ENCODE assay signal across 11 cellular contexts in genomic region chr4:168478868-168479267, GRCh38. TPM values are rescaled to one million over a fixed set of nuclear protein-coding genes. Genes with fewer than 3 reads are reported as not detected.
A peak's percentile ranks its signal among the peaks of the same experiment; 100 is the strongest.
DNase-seq lines count a peak whose midpoint lies in the region; ATAC-seq and TF ChIP-seq lines count a peak whose summit lies in the region.
"Had no signal": no experiment of that assay in that cellular context is flagged by ENCODE, and none has a peak within 500 bp of the region (broad histone marks: within the 10 kb centered on the region; RNA-seq: fewer than 3 reads in every experiment).

No MANE protein-coding gene starts in this region.

- no peaks in the 10 kb centered on the region for H3K27me3 ChIP-seq in CD4-positive, alpha-beta memory T cell (ENCODE audit: insufficient read depth, low read length)
- H3K27me3 ChIP-seq in HL-60 (ENCODE audit: insufficient read depth, poor library complexity, severe bottlenecking) (no peaks in the 10 kb centered on the region), neural progenitor cell (peaks cover 30% of the 10 kb centered on the region)
- H3K27me3 ChIP-seq: dorsolateral prefrontal cortex, gastroesophageal sphincter had no signal

- peaks cover 57 to 92% (median 75%) of the 10 kb centered on the region in 4 donors for H3K4me1 Mint-ChIP-seq in CD4-positive, alpha-beta memory T cell
- H3K4me1 Mint-ChIP-seq in brain = peaks cover 38% of the 10 kb centered on the region
- peaks cover 18% of the 10 kb centered on the region for H3K4me1 Mint-ChIP-seq in neural progenitor cell

- H3K36me3 ChIP-seq in CD4-positive, alpha-beta memory T cell (ENCODE audit: insufficient read depth, low read length) = no peaks in the 10 kb centered on the region
- H3K36me3 ChIP-seq in neural progenitor cell = no peaks in the 10 kb centered on the region
- H3K36me3 ChIP-seq: gastroesophageal sphincter had no signal

- H3K4me2 ChIP-seq in neural progenitor cell = no peak overlapping the region

- H3K36me3 Mint-ChIP-seq in CD4-positive, alpha-beta memory T cell = peaks cover 9 to 24% of the 10 kb centered on the region in 2 donors
- H3K36me3 Mint-ChIP-seq in brain (no peaks in the 10 kb centered on the region), neural progenitor cell (no peaks in the 10 kb centered on the region)

- no peaks in the 10 kb centered on the region for H3K79me2 ChIP-seq in neural progenitor cell (ENCODE audit: low read depth)

- no peaks in the 10 kb centered on the region for H3K27me3 Mint-ChIP-seq in CD4-positive, alpha-beta memory T cell
- peaks cover 14% of the 10 kb centered on the region for H3K27me3 Mint-ChIP-seq in brain
- peaks cover 5% of the 10 kb centered on the region for H3K27me3 Mint-ChIP-seq in neural progenitor cell (ENCODE audit: insufficient read depth, low read depth)

- no peak for ATAC-seq in sciatic nerve
- ATAC-seq: gastroesophageal sphincter had no signal

- CTCF ChIA-PET in CD4-positive, alpha-beta memory T cell (lab: Charles Lee; ENCODE audit: partially characterized antibody) = interaction anchor here (1.3 to 1.9 kb wide), 6 partner anchors 25 to 531 kb away, joined by 3 to 9 read pairs (median 4); partner anchors contain the start of genes CBR4 and DDX60

- no peaks in the 10 kb centered on the region for H3F3A ChIP-seq in neural progenitor cell (ENCODE audit: low read depth)

- no peak overlapping the region for H3K27ac ChIP-seq in CD4-positive, alpha-beta memory T cell (ENCODE audit: low read depth, low read length)
- H3K27ac ChIP-seq in HL-60 (replicated peaks) (peak overlapping the region; percentile 91; the same call in 1 of the 2 replicates), neural progenitor cell (no peak overlapping the region)

- H3K9me3 Mint-ChIP-seq in CD4-positive, alpha-beta memory T cell = peaks cover 0 to 3% (median 0%) of the 10 kb centered on the region in 8 donors
- H3K9me3 Mint-ChIP-seq in brain (peaks cover 0 to 4% (median 0%) of the 10 kb centered on the region in 5 experiments), neural progenitor cell (peaks cover 4% of the 10 kb centered on the region)

- no peak for DNase-seq in CD4-positive, alpha-beta memory T cell
- DNase-seq in HL-60 (ENCODE audit: low read depth in 1 of 2, low spot score in 1 of 2) (no peak), neural progenitor cell (ENCODE audit: low spot score) (no peak), sciatic nerve (ENCODE audit: low spot score) (no peak), NCI-H2171 (lab: John Stamatoyannopoulos, UW) (no peak), dedifferentiated amniotic fluid mesenchymal stem cell (ENCODE audit: extremely low spot score) (no peak)
- DNase-seq: activated CD4-positive, alpha-beta T cell treated with anti-CD3 and anti-CD28 coated beads for 1 hour; dorsolateral prefrontal cortex; stimulated activated CD4-positive, alpha-beta T cell treated with anti-CD3 and anti-CD28 coated beads, Interleukin-2, amount 100 ng/mL, for 48 hours had no signal

- no peak overlapping the region for H2AFZ ChIP-seq in neural progenitor cell (replicated peaks)

- no peak overlapping the region for H3K9ac ChIP-seq in neural progenitor cell

- peak overlapping the region; percentile 73 to 99 (median 89) for H3K27ac Mint-ChIP-seq in CD4-positive, alpha-beta memory T cell
- H3K27ac Mint-ChIP-seq in brain = peak overlapping the region in 2 of 5 experiments; percentile 9 to 59
- H3K27ac Mint-ChIP-seq in neural progenitor cell = no peak overlapping the region

- no peaks in the 10 kb centered on the region for H4K20me1 ChIP-seq in neural progenitor cell (ENCODE audit: low read depth)

- no peaks in the 10 kb centered on the region for H3K9me3 ChIP-seq in CD4-positive, alpha-beta memory T cell (ENCODE audit: control insufficient read depth in 1 of 2, low read length in 2 of 2)
- no peaks in the 10 kb centered on the region for H3K9me3 ChIP-seq in neural progenitor cell (ENCODE audit: low read depth)
- H3K9me3 ChIP-seq: gastroesophageal sphincter had no signal

- H3K4me3 ChIP-seq in CD4-positive, alpha-beta memory T cell (ENCODE audit: low read length in 2 of 2) = no peak overlapping the region
- H3K4me3 ChIP-seq in HL-60 (replicated peaks; ENCODE audit: insufficient read depth, low read length) (no peak overlapping the region), neural progenitor cell (no peak overlapping the region)

- H3K4me3 Mint-ChIP-seq in CD4-positive, alpha-beta memory T cell = peak overlapping the region; percentile 73 to 100 (median 100)
- peak overlapping the region; percentile 33 to 77 (median 54) for H3K4me3 Mint-ChIP-seq in brain
- peak overlapping the region; percentile 25 for H3K4me3 Mint-ChIP-seq in neural progenitor cell

- no peak for TF ChIP-seq CTCF in HL-60 (IDR thresholded peaks at IDR 0.05; ENCODE audit: insufficient read depth, low read length)
- no peak for TF ChIP-seq CTCF in brain (conservative IDR thresholded peaks at IDR 0.05)
- no peak for TF ChIP-seq CTCF in neural progenitor cell (IDR thresholded peaks at IDR 0.05)

- H3K4me1 ChIP-seq in CD4-positive, alpha-beta memory T cell (ENCODE audit: insufficient read depth, low read length) = peaks cover 70% of the 10 kb centered on the region
- H3K4me1 ChIP-seq in neural progenitor cell = peaks cover 9% of the 10 kb centered on the region

- intact Hi-C loops in CD4-positive, alpha-beta memory T cell (cut with micrococcal nuclease) = no loop called here
- intact Hi-C loops in sciatic nerve (cut with DNase I) = no loop called here

- POLR2A ChIA-PET in CD4-positive, alpha-beta memory T cell (lab: Charles Lee; ENCODE audit: partially characterized antibody) = interaction anchor here (4.0 kb wide), 1 partner anchor 161 kb away, joined by 35 read pairs; the partner anchor contains the start of gene DDX60

RNA-seq across cellular contexts. Expression of gene DDX60L, which starts 1.4 kb away (rescaled TPM):
- 10 to 100 TPM; 46.7 to 54.9 TPM for total RNA-seq in CD4-positive, alpha-beta memory T cell
- polyA plus RNA-seq in CD4-positive, alpha-beta memory T cell = 10 to 100 TPM; 23.4 to 31.2 TPM
- 1.1 TPM for polyA plus RNA-seq in brain (ENCODE audit: insufficient read depth, low read depth, low replicate concordance)
- 0.77 and 1.3 TPM in 2 replicates for total RNA-seq in neural progenitor cell (ENCODE audit: low replicate concordance)
- 28.3 TPM for total RNA-seq in sciatic nerve

RNA-seq across cellular contexts. Expression of gene PALLD, which starts 18.0 kb away (rescaled TPM):
- total RNA-seq in CD4-positive, alpha-beta memory T cell = 1 to 10 TPM in 1 of 2 experiments, not detected in 1; 1.0 TPM
- polyA plus RNA-seq in CD4-positive, alpha-beta memory T cell = 1 to 10 TPM in 1 of 2 donors, under 1 TPM in 1; 0.55 to 1.4 TPM
- polyA plus RNA-seq in brain (ENCODE audit: insufficient read depth, low read depth, low replicate concordance) = 23.9 TPM
- total RNA-seq in neural progenitor cell (ENCODE audit: low replicate concordance) (64.8 and 85.7 TPM in 2 replicates), sciatic nerve (104 TPM)

Comparison
In these comparisons a context has a peak if more than half of its experiments do, and no peak if none do; other contexts are left out.
1. H3K4me3 Mint-ChIP-seq: peak in every context shown above with its lines; median percentile 100 in CD4-positive, alpha-beta memory T cell; 54 in brain; 25 in neural progenitor cell.
2. RNA of gene DDX60L, which starts 1.4 kb away (total RNA-seq): 46.7 to 54.9 TPM in CD4-positive, alpha-beta memory T cell and 28.3 TPM in sciatic nerve (single experiment); 0.77 to 1.3 TPM in neural progenitor cell; every median in the first group is over 10 times any median in the second.
3. RNA of gene PALLD, which starts 18.0 kb away (total RNA-seq): 104 TPM in sciatic nerve (single experiment) and 64.8 to 85.7 TPM in neural progenitor cell; 1.0 TPM in CD4-positive, alpha-beta memory T cell; every median in the first group is over 10 times any median in the second.